8 cellular contexts compared by ENCODE assay signal in the genomic region with DNA sequence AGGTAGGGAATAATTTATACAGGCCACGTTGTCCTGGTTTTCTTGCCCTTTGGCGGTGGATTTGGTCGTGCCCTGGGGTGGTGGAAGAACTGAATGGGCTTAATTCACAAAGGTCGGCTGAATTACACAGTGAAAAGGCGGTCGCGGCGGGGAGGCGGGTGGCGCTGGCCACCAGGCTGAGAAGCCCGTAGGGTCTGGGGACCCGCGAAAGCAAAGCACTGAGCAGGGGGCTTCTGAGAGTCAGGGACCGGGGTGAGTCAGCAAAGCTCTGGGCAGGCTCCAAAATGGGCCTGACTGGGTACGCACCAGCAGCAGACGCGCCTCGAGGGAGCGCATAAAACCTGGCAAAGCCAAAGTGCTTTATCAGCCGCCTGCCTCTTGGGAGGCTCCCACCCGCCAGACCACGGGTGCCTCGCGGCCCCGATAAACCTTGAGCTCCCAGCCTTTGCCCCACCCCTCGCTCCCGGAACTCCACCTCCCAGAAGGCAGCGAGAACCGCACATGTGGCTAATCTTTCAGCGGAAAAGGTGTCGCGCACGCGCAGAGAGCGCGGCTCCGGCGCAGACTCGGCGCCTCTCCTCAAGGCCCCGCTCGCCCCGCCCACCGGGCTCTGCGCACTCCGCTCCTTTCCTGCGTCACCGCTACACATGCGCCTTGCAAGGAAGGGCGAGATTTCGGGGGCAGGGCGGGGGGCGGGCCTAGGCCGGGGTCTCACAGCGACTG. TPM values are rescaled to one million over a fixed set of nuclear protein-coding genes. Genes with fewer than 3 reads are reported as not detected.
DNase-seq lines count a peak whose midpoint lies in the region; ATAC-seq and TF ChIP-seq lines count a peak whose summit lies in the region.

No MANE protein-coding gene starts in this region.

- intact Hi-C loops in PC-3 (cut with micrococcal nuclease) = loop anchor here (2.0 to 5.0 kb wide), 3 partner anchors 38 to 63 kb away; a partner anchor contains a TSS

- H3K9me3 ChIP-seq in PC-3 (ENCODE audit: low read length) (no peaks in the 10 kb centered on the region), esophagus (ENCODE audit: control insufficient read depth in 2 of 2, insufficient read depth in 1 of 2, low read depth in 1 of 2, low read length in 1 of 2) (no peaks in the 10 kb centered on the region), mucosa of stomach (ENCODE audit: control insufficient read depth, low read length) (no peaks in the 10 kb centered on the region)

- peak overlapping the region; percentile 93 for H3K4me2 ChIP-seq in PC-3 (ENCODE audit: low read length)

- peaks cover 51% of the 10 kb centered on the region for H3K36me3 Mint-ChIP-seq in activated T-cell treated with anti-CD3 and anti-CD28 coated beads, Interleukin-2, amount 50 U/mL, for 4 hours (ENCODE audit: insufficient read depth)

- TF ChIP-seq CTCF in PC-3 (conservative IDR thresholded peaks at IDR 0.05; ENCODE audit: low read depth, low read length) = no peak

- H3K4me3 ChIP-seq in Jurkat, Clone E6-1 (ENCODE audit: low read length) = peak overlapping the region; percentile 95
- H3K4me3 ChIP-seq in PC-3 (ENCODE audit: low read length) (peak overlapping the region; percentile 97), esophagus (ENCODE audit: low read depth in 1 of 2, low read length in 2 of 2) (peak overlapping the region; percentile 88 to 96), mucosa of stomach (ENCODE audit: low read length) (peak overlapping the region; percentile 43)

- WGBS in esophagus, 2 donors = 2 to 4% methylated on average over 49 to 55 of the region's 55 CpGs

- peak overlapping the region; percentile 68 for H2AFZ ChIP-seq in PC-3 (ENCODE audit: low read length)

- TSS peak; percentile 93 for BruUV-seq in PC-3 (replicated peaks; lab: Mats Ljungman, UMichigan)

- H3K4me3 Mint-ChIP-seq in activated T-cell treated with anti-CD3 and anti-CD28 coated beads, Interleukin-2, amount 50 U/mL, for 4 hours = peak overlapping the region; percentile 99

- H3K27me3 Mint-ChIP-seq in activated T-cell treated with anti-CD3 and anti-CD28 coated beads, Interleukin-2, amount 50 U/mL, for 4 hours (ENCODE audit: low read depth) = no peaks in the 10 kb centered on the region

- H3K36me3 ChIP-seq in PC-3 (ENCODE audit: low read depth, low read length) (peaks cover 68% of the 10 kb centered on the region), esophagus (ENCODE audit: control insufficient read depth in 2 of 2, insufficient read depth in 2 of 2, low read length in 1 of 2) (peaks cover 46 to 55% of the 10 kb centered on the region in 2 donors), mucosa of stomach (ENCODE audit: control insufficient read depth, insufficient read depth, low read length) (peaks cover 31% of the 10 kb centered on the region)

- no peaks in the 10 kb centered on the region for H3K9me3 Mint-ChIP-seq in activated T-cell treated with anti-CD3 and anti-CD28 coated beads, Interleukin-2, amount 50 U/mL, for 4 hours

- CTCF ChIA-PET in PC-3 (lab: Charles Lee) = interaction anchor here (0.6 kb wide), 1 partner anchor 290 kb away, joined by 5 read pairs; no protein-coding TSS in a partner anchor

- peaks cover 17% of the 10 kb centered on the region for H3K4me1 ChIP-seq in PC-3 (ENCODE audit: insufficient read depth, low read length)
- peaks cover 0 to 14% of the 10 kb centered on the region in 2 donors for H3K4me1 ChIP-seq in esophagus (ENCODE audit: control insufficient read depth in 2 of 2, insufficient read depth in 2 of 2, low read length in 1 of 2)
- H3K4me1 ChIP-seq in mucosa of stomach (ENCODE audit: control insufficient read depth, insufficient read depth, low read length) = peaks cover 15% of the 10 kb centered on the region

- peak overlapping the region; percentile 90 for H3K9ac ChIP-seq in PC-3 (ENCODE audit: low read length)
- peak overlapping the region; percentile 70 for H3K9ac ChIP-seq in mucosa of stomach (ENCODE audit: low read length)

- peaks cover 14% of the 10 kb centered on the region for H4K20me1 ChIP-seq in PC-3 (ENCODE audit: low read length)

- DNase-seq in DMS153 treated with DMSO at 0.1 percent for 48 hours (lab: John Stamatoyannopoulos, UW; ENCODE audit: unreplicated experiment) (peak; percentile 97), PC-3 (peak; percentile 99)
- peak; percentile 99 for DNase-seq in Jurkat, Clone E6-1 (ENCODE audit: low read depth, low spot score)
- peak; percentile 99 for DNase-seq in activated T-cell treated with anti-CD3 and anti-CD28 coated beads, Interleukin-2, amount 50 U/mL, for 4 hours
- peak; percentile 99 for DNase-seq in stimulated activated CD8-positive, alpha-beta memory T cell treated with anti-CD3 and anti-CD28 coated beads, Interleukin-4, amount 100 ng/mL, for 48 hours

- no peaks in the 10 kb centered on the region for H3K9me2 ChIP-seq in PC-3 (replicated peaks; ENCODE audit: low read length)

- peak; percentile 81 for ATAC-seq in GM21717 (IDR thresholded peaks at IDR 0.05; ENCODE audit: unreplicated experiment)
- ATAC-seq in PC-3 = peak; percentile 94
- ATAC-seq in activated T-cell treated with anti-CD3 and anti-CD28 coated beads, Interleukin-2, amount 50 U/mL, for 4 hours = peak; percentile 90 to 91

- no peaks in the 10 kb centered on the region for H3K27me3 ChIP-seq in PC-3 (ENCODE audit: low read length)
- no peaks in the 10 kb centered on the region for H3K27me3 ChIP-seq in esophagus (ENCODE audit: control insufficient read depth in 1 of 2, insufficient read depth in 2 of 2, low read length in 2 of 2)
- H3K27me3 ChIP-seq in mucosa of stomach (ENCODE audit: control insufficient read depth, insufficient read depth, low read length) = no peaks in the 10 kb centered on the region

- peaks cover 40% of the 10 kb centered on the region for H3K79me2 ChIP-seq in PC-3 (ENCODE audit: low read length)

- H3K27ac ChIP-seq in PC-3 (ENCODE audit: low read length) = peak overlapping the region; percentile 78
- H3K27ac ChIP-seq in esophagus (ENCODE audit: low read depth in 2 of 2, low read length in 1 of 2) = peak overlapping the region; percentile 89 to 94

- peaks cover 33% of the 10 kb centered on the region for H3K4me1 Mint-ChIP-seq in activated T-cell treated with anti-CD3 and anti-CD28 coated beads, Interleukin-2, amount 50 U/mL, for 4 hours (ENCODE audit: low read depth)

- POLR2A ChIA-PET in PC-3 (lab: Charles Lee; ENCODE audit: unreplicated experiment) = interaction anchor here (0.6 kb wide), 1 partner anchor 37 kb away, joined by 3 read pairs; no protein-coding TSS in a partner anchor

- peaks cover 7% of the 10 kb centered on the region for H3F3A ChIP-seq in PC-3 (ENCODE audit: low read length, unreplicated experiment)

RNA-seq across cellular contexts. Expression of a gene that starts 0.4 kb away (rescaled TPM):
- 57.7 TPM for polyA plus RNA-seq in Jurkat, Clone E6-1 (2012; ENCODE audit: insufficient read depth, insufficient read length)
- 84.7 and 85.5 TPM in 2 replicates for total RNA-seq in PC-3 (2014; rRNA removed)
- total RNA-seq in activated T-cell treated with anti-CD3 and anti-CD28 coated beads, Interleukin-2, amount 50 U/mL, for 4 hours = 10 to 100 TPM; 79.7 to 91.2 (median 84.4) TPM
- 10 to 100 TPM; 42.3 to 42.4 TPM for polyA plus RNA-seq in esophagus

RNA-seq across cellular contexts. Expression of a gene that starts 11.0 kb away (rescaled TPM):
- 330 TPM for polyA plus RNA-seq in Jurkat, Clone E6-1 (2012; ENCODE audit: insufficient read depth, insufficient read length)
- total RNA-seq in PC-3 (2014; rRNA removed) = 522 and 538 TPM in 2 replicates
- 100 to 1,000 TPM; 242 to 255 (median 251) TPM for total RNA-seq in activated T-cell treated with anti-CD3 and anti-CD28 coated beads, Interleukin-2, amount 50 U/mL, for 4 hours
- polyA plus RNA-seq in esophagus = 100 to 1,000 TPM in 1 of 2 donors, 10 to 100 TPM in 1; 94.2 to 210 TPM

RNA-seq across cellular contexts. Expression of a gene that starts 30.4 kb away (rescaled TPM):
- polyA plus RNA-seq in Jurkat, Clone E6-1 (2012; ENCODE audit: insufficient read depth, insufficient read length) = 48.0 TPM
- total RNA-seq in PC-3 (2014; rRNA removed) = 50.6 and 56.1 TPM in 2 replicates
- total RNA-seq in activated T-cell treated with anti-CD3 and anti-CD28 coated beads, Interleukin-2, amount 50 U/mL, for 4 hours = 10 to 100 TPM; 38.7 to 46.4 (median 40.3) TPM
- polyA plus RNA-seq in esophagus = 10 to 100 TPM; 27.2 to 31.6 TPM

RNA-seq across cellular contexts. Expression of a gene that starts 43.8 kb away (rescaled TPM):
- polyA plus RNA-seq in Jurkat, Clone E6-1 (2012; ENCODE audit: insufficient read depth, insufficient read length) = 3.1 TPM
- total RNA-seq in PC-3 (2014; rRNA removed) = 1.4 and 1.9 TPM in 2 replicates
- under 1 TPM in 1 of 3 donors, not detected in 2; 0.16 TPM for total RNA-seq in activated T-cell treated with anti-CD3 and anti-CD28 coated beads, Interleukin-2, amount 50 U/mL, for 4 hours
- polyA plus RNA-seq in esophagus = under 1 TPM; 0.02 to 0.04 TPM

RNA-seq across cellular contexts. Expression of a gene that starts 50.5 kb away (rescaled TPM):
- polyA plus RNA-seq in Jurkat, Clone E6-1 (2012; ENCODE audit: insufficient read depth, insufficient read length) = 76.1 TPM
- total RNA-seq in PC-3 (2014; rRNA removed) = 51.3 and 57.0 TPM in 2 replicates
- total RNA-seq in activated T-cell treated with anti-CD3 and anti-CD28 coated beads, Interleukin-2, amount 50 U/mL, for 4 hours = 10 to 100 TPM; 91.7 to 94.5 (median 92.6) TPM
- 10 to 100 TPM; 31.0 to 37.7 TPM for polyA plus RNA-seq in esophagus

Comparison
In these comparisons a context has a peak if more than half of its experiments do, and no peak if none do; other contexts are left out.
1. Peak in every context shown above with its lines: DNase-seq, ATAC-seq, H3K4me3 ChIP-seq and H3K27ac ChIP-seq.
2. H3K4me3 ChIP-seq: peak in every context shown above with its lines; median percentile 97 in PC-3; 95 in Jurkat, Clone E6-1; 92 in esophagus; 43 in mucosa of stomach.